ENCODE assay signal across 18 cellular contexts in genomic region chr20:49866051-49866450, GRCh38. TPM values are rescaled to one million over a fixed set of nuclear protein-coding genes. Genes with fewer than 3 reads are reported as not detected.
DNase-seq lines count a peak whose midpoint lies in the region; ATAC-seq and TF ChIP-seq lines count a peak whose summit lies in the region.
"Had no signal": no experiment of that assay in that cellular context is flagged by ENCODE, and none has a peak within 500 bp of the region (broad histone marks: within the 10 kb centered on the region; RNA-seq: fewer than 3 reads in every experiment).

No MANE protein-coding gene starts in this region.

- H3K4me3 ChIP-seq in H7 (ENCODE audit: insufficient read depth, low read depth, low read length) = no peak overlapping the region
- H3K4me3 ChIP-seq: left lung, upper lobe of right lung had no signal

- no peak overlapping the region for H3K27ac Mint-ChIP-seq in activated T-cell treated with anti-CD3 and anti-CD28 coated beads, Interleukin-2, amount 50 U/mL, for 72 hours
- H3K27ac Mint-ChIP-seq in memory B cell = no peak overlapping the region
- no peak overlapping the region for H3K27ac Mint-ChIP-seq in endothelial cell (ENCODE audit: unreplicated experiment)
- H3K27ac Mint-ChIP-seq: activated naive CD8-positive, alpha-beta T cell treated with anti-CD3 and anti-CD28 coated beads, Interleukin-2, amount 50 U/mL, for 24 hours; natural killer cell had no signal

- H3K4me1 Mint-ChIP-seq in activated T-cell treated with anti-CD3 and anti-CD28 coated beads, Interleukin-2, amount 50 U/mL, for 72 hours (ENCODE audit: low read depth) = peaks cover 27% of the 10 kb centered on the region
- H3K4me1 Mint-ChIP-seq in memory B cell (peaks cover 14% of the 10 kb centered on the region), endothelial cell (ENCODE audit: unreplicated experiment) (peaks cover 25% of the 10 kb centered on the region)

- H3K36me3 Mint-ChIP-seq in activated T-cell treated with anti-CD3 and anti-CD28 coated beads, Interleukin-2, amount 50 U/mL, for 72 hours (ENCODE audit: insufficient read depth in 2 of 2) = peaks cover 0 to 6% of the 10 kb centered on the region in 2 donors
- peaks cover 25% of the 10 kb centered on the region for H3K36me3 Mint-ChIP-seq in memory B cell
- peaks cover 7% of the 10 kb centered on the region for H3K36me3 Mint-ChIP-seq in endothelial cell (ENCODE audit: low read depth, unreplicated experiment)

- ATAC-seq in activated T-cell treated with anti-CD3 and anti-CD28 coated beads, Interleukin-2, amount 50 U/mL, for 72 hours (replicated peaks in 1 of 2) = peak; percentile 36 to 72
- ATAC-seq in memory B cell (ENCODE audit: low read depth) (peak; percentile 56), HG03520 (IDR thresholded peaks at IDR 0.05; ENCODE audit: unreplicated experiment) (no peak)
- ATAC-seq: activated naive CD8-positive, alpha-beta T cell treated with anti-CD3 and anti-CD28 coated beads, Interleukin-2, amount 50 U/mL, for 24 hours; esophagus mucosa; left lung; natural killer cell; upper lobe of right lung had no signal

- no peaks in the 10 kb centered on the region for H3K27me3 Mint-ChIP-seq in activated T-cell treated with anti-CD3 and anti-CD28 coated beads, Interleukin-2, amount 50 U/mL, for 72 hours (ENCODE audit: low read depth)
- no peaks in the 10 kb centered on the region for H3K27me3 Mint-ChIP-seq in memory B cell
- H3K27me3 Mint-ChIP-seq in endothelial cell (ENCODE audit: unreplicated experiment) = peaks cover 5% of the 10 kb centered on the region
- H3K27me3 Mint-ChIP-seq: activated naive CD8-positive, alpha-beta T cell treated with anti-CD3 and anti-CD28 coated beads, Interleukin-2, amount 50 U/mL, for 24 hours had no signal

- H3K36me3 ChIP-seq in H7 (replicated peaks; ENCODE audit: control insufficient read depth, insufficient read depth, low read length) = peaks cover 2% of the 10 kb centered on the region

- no peaks in the 10 kb centered on the region for H3K27me3 ChIP-seq in H7 (ENCODE audit: control insufficient read depth, insufficient read depth, low read length)
- H3K27me3 ChIP-seq: left lung, upper lobe of right lung had no signal

- H3K9me3 Mint-ChIP-seq in activated T-cell treated with anti-CD3 and anti-CD28 coated beads, Interleukin-2, amount 50 U/mL, for 72 hours = no peaks in the 10 kb centered on the region
- H3K9me3 Mint-ChIP-seq in memory B cell = no peaks in the 10 kb centered on the region
- no peaks in the 10 kb centered on the region for H3K9me3 Mint-ChIP-seq in endothelial cell (ENCODE audit: unreplicated experiment)
- H3K9me3 Mint-ChIP-seq: activated naive CD8-positive, alpha-beta T cell treated with anti-CD3 and anti-CD28 coated beads, Interleukin-2, amount 50 U/mL, for 24 hours; natural killer cell had no signal

- peak overlapping the region in 1 of 2 donors; percentile 9 for H3K4me3 Mint-ChIP-seq in activated T-cell treated with anti-CD3 and anti-CD28 coated beads, Interleukin-2, amount 50 U/mL, for 72 hours
- no peak overlapping the region for H3K4me3 Mint-ChIP-seq in memory B cell
- H3K4me3 Mint-ChIP-seq in endothelial cell (ENCODE audit: unreplicated experiment) = no peak overlapping the region
- H3K4me3 Mint-ChIP-seq: activated naive CD8-positive, alpha-beta T cell treated with anti-CD3 and anti-CD28 coated beads, Interleukin-2, amount 50 U/mL, for 24 hours; natural killer cell had no signal

- TF ChIP-seq CTCF in endothelial cell (IDR thresholded peaks at IDR 0.05; ENCODE audit: unreplicated experiment) = no peak

- no peak for DNase-seq in activated T-cell treated with anti-CD3 and anti-CD28 coated beads, Interleukin-2, amount 50 U/mL, for 72 hours
- DNase-seq in activated T-cell treated with anti-CD3 and anti-CD28 coated beads, Interleukin-2, amount 50 U/mL, for 1 hour = no peak
- peak; percentile 90 for DNase-seq in amniotic stem cell (lab: John Stamatoyannopoulos, UW)
- no peak for DNase-seq in memory B cell (ENCODE audit: low spot score in 2 of 2)
- no peak for DNase-seq in H7
- no peak for DNase-seq in NK-92 (lab: John Stamatoyannopoulos, UW; ENCODE audit: unreplicated experiment)
- DNase-seq in endothelial cell (ENCODE audit: low spot score) = no peak
- DNase-seq: activated naive CD8-positive, alpha-beta T cell treated with anti-CD3 and anti-CD28 coated beads, Interleukin-2, amount 50 U/mL, for 24 hours; Kasumi-1; left lung; natural killer cell; NCI-H1417 treated with DMSO at 0.1 percent for 48 hours; retina; SW 1271; upper lobe of right lung; WERI-Rb-1 had no signal

RNA-seq across cellular contexts. Expression of gene SPATA2, which starts 49.3 kb away (rescaled TPM):
- 10 to 100 TPM; 10.6 to 10.8 TPM for total RNA-seq in activated T-cell treated with anti-CD3 and anti-CD28 coated beads, Interleukin-2, amount 50 U/mL, for 72 hours
- total RNA-seq in H7 (2014; rRNA removed; shearing (Covaris generic)) = 9.7 and 11.5 TPM in 2 replicates
- 8.4 TPM for total RNA-seq in endothelial cell (ENCODE audit: unreplicated experiment)

RNA-seq across cellular contexts. Expression of gene SLC9A8, which starts 53.4 kb away (rescaled TPM):
- total RNA-seq in activated T-cell treated with anti-CD3 and anti-CD28 coated beads, Interleukin-2, amount 50 U/mL, for 72 hours = 10 to 100 TPM; 19.0 to 19.9 TPM
- 6.4 and 6.7 TPM in 2 replicates for total RNA-seq in H7 (2014; rRNA removed; shearing (Covaris generic))
- total RNA-seq in endothelial cell (ENCODE audit: unreplicated experiment) = 10.5 TPM
